Comparison of ENCODE assay signal across 26 cellular contexts in genomic region chr4:174663254-174663653, GRCh38.
A peak's percentile ranks its signal among the peaks of the same experiment; 100 is the strongest.
DNase-seq lines count a peak whose midpoint lies in the region; ATAC-seq, FAIRE-seq and TF ChIP-seq lines count a peak whose summit lies in the region.
"Had no signal": no experiment of that assay in that cellular context is flagged by ENCODE, and none has a peak within 500 bp of the region (broad histone marks: within the 10 kb centered on the region; RNA-seq: fewer than 3 reads in every experiment).

No MANE protein-coding gene starts in this region.

- H3K4me3 ChIP-seq in K562 (no peak overlapping the region), fibroblast of the aortic adventitia (ENCODE audit: low read depth, low read length) (no peak overlapping the region)
- H3K4me3 ChIP-seq: esophagus muscularis mucosa, left lung, ovary, right atrium auricular region, stomach had no signal

- peaks cover 0 to 14% of the 10 kb centered on the region in 2 experiments; a peak in 2 of 5 replicates for H3K4me1 ChIP-seq in K562 (replicated peaks in 1 of 2; ENCODE audit: control insufficient read depth in 2 of 2, insufficient read depth in 2 of 2, low read length in 2 of 2)
- H3K4me1 ChIP-seq: esophagus muscularis mucosa, left lung, right atrium auricular region, stomach had no signal

- intact Hi-C loops in K562 (cut with micrococcal nuclease) = no loop called here

- H3K27me3 ChIP-seq in K562 (ENCODE audit: control insufficient read depth in 2 of 2, insufficient read depth in 2 of 2, low read length in 2 of 2) = no peaks in the 10 kb centered on the region
- H3K27me3 ChIP-seq: esophagus muscularis mucosa, left lung, ovary, right atrium auricular region, stomach had no signal

- no peak for FAIRE-seq in K562 (lab: Jason Lieb, UNC)
- FAIRE-seq: GM18507 had no signal

- TF ChIP-seq RAD21 in K562 (CRISPR knock-in tag; conservative IDR thresholded peaks at IDR 0.05 in 1 of 2, IDR thresholded peaks at IDR 0.05 in 1 of 2) = no peak

- TF ChIP-seq CTCF in K562 (IDR thresholded peaks at IDR 0.05 in 2 of 3, conservative IDR thresholded peaks at IDR 0.05 in 1 of 3; ENCODE audit: insufficient read depth in 2 of 3, low read depth in 1 of 3, low read length in 3 of 3) (no peak), fibroblast of the aortic adventitia (IDR thresholded peaks at IDR 0.05; ENCODE audit: insufficient read depth, low read length) (no peak)

- no peaks in the 10 kb centered on the region for H3K79me2 ChIP-seq in K562 (ENCODE audit: control insufficient read depth, insufficient read depth, low read length)

- H3K9me3 ChIP-seq in K562 (replicated peaks; ENCODE audit: control insufficient read depth, insufficient read depth, low read depth, low read length) = no peaks in the 10 kb centered on the region
- H3K9me3 ChIP-seq: esophagus muscularis mucosa, left lung, ovary, right atrium auricular region, stomach had no signal

- CTCF ChIA-PET in K562 (lab: Yijun Ruan, JAX; ENCODE audit: low intra/inter-chr PET ratio) = no interaction called here

- H3K36me3 ChIP-seq in K562 (ENCODE audit: control insufficient read depth, insufficient read depth, low read length) = no peaks in the 10 kb centered on the region; the same call in 2 of the 3 replicates
- H3K36me3 ChIP-seq: esophagus muscularis mucosa, left lung, ovary, right atrium auricular region, stomach had no signal

- peak overlapping the region; percentile 63 for H2AFZ ChIP-seq in K562 (ENCODE audit: low read depth, low read length)

- H3K27ac ChIP-seq in K562 (ENCODE audit: extremely low read depth, low read depth, low read length) (no peak overlapping the region), substantia nigra (ENCODE audit: low read depth, low read length, poor library complexity, severe bottlenecking) (no peak overlapping the region)
- H3K27ac ChIP-seq: esophagus muscularis mucosa, left lung, ovary, right atrium auricular region, stomach had no signal

- H3K4me3 Mint-ChIP-seq in activated naive CD8-positive, alpha-beta T cell treated with anti-CD3 and anti-CD28 coated beads, Interleukin-2, amount 50 U/mL, for 24 hours = no peak overlapping the region
- H3K4me3 Mint-ChIP-seq: activated T-cell treated with anti-CD3 and anti-CD28 coated beads, Interleukin-2, amount 50 U/mL, for 24 hours; CD14-positive monocyte; immature natural killer cell; natural killer cell; type B pancreatic cell had no signal

- H3K27ac Mint-ChIP-seq in activated naive CD8-positive, alpha-beta T cell treated with anti-CD3 and anti-CD28 coated beads, Interleukin-2, amount 50 U/mL, for 24 hours = no peak overlapping the region
- H3K27ac Mint-ChIP-seq: activated T-cell treated with anti-CD3 and anti-CD28 coated beads, Interleukin-2, amount 50 U/mL, for 24 hours; CD14-positive monocyte; immature natural killer cell; natural killer cell; type B pancreatic cell had no signal

- DNase-seq in AG08395 (ENCODE audit: low spot score) (peak; percentile 24), HT1080 (ENCODE audit: low read depth) (peak; percentile 20), K562 (ENCODE audit: extremely low read depth in 1 of 4, low spot score in 3 of 4) (no peak), fibroblast of the aortic adventitia (ENCODE audit: low read depth) (peak; percentile 20), substantia nigra (lab: John Stamatoyannopoulos, UW) (no peak)
- no peak for DNase-seq in activated naive CD8-positive, alpha-beta T cell treated with anti-CD3 and anti-CD28 coated beads, Interleukin-2, amount 50 U/mL, for 24 hours
- DNase-seq: activated T-cell treated with anti-CD3 and anti-CD28 coated beads, Interleukin-2, amount 50 U/mL, for 24 hours; amygdala; immature natural killer cell; Karpas-422; left lung; midbrain; natural killer cell; NCI-H1048; NCI-H187 treated with DMSO at 0.1 percent for 48 hours; NCI-H69; ovary; stomach had no signal

- ATAC-seq in K562 (no peak), GM18861 (IDR thresholded peaks at IDR 0.05; ENCODE audit: unreplicated experiment) (no peak), GM18909 (IDR thresholded peaks at IDR 0.05; ENCODE audit: poor library complexity, unreplicated experiment) (no peak)
- ATAC-seq in activated naive CD8-positive, alpha-beta T cell treated with anti-CD3 and anti-CD28 coated beads, Interleukin-2, amount 50 U/mL, for 24 hours = no peak
- ATAC-seq: left lung, natural killer cell, Right ventricle myocardium inferior had no signal

- no peak for TF ChIP-seq EP300 in K562 (IDR thresholded peaks at IDR 0.05; ENCODE audit: low read length)

- H3K36me3 Mint-ChIP-seq in activated naive CD8-positive, alpha-beta T cell treated with anti-CD3 and anti-CD28 coated beads, Interleukin-2, amount 50 U/mL, for 24 hours (ENCODE audit: low read depth) = no peaks in the 10 kb centered on the region
- H3K36me3 Mint-ChIP-seq: CD14-positive monocyte, immature natural killer cell, natural killer cell, type B pancreatic cell had no signal

- H3K9me3 Mint-ChIP-seq in activated naive CD8-positive, alpha-beta T cell treated with anti-CD3 and anti-CD28 coated beads, Interleukin-2, amount 50 U/mL, for 24 hours = no peaks in the 10 kb centered on the region
- H3K9me3 Mint-ChIP-seq: activated T-cell treated with anti-CD3 and anti-CD28 coated beads, Interleukin-2, amount 50 U/mL, for 24 hours; natural killer cell; type B pancreatic cell had no signal

- 48% methylated on average over 3 of the region's 3 CpGs for WGBS in K562 (ENCODE audit: insufficient coverage, low coverage, missing lambda C conversion rate)

- POLR2A ChIA-PET in K562 (lab: Yijun Ruan, JAX) = no interaction called here

- in situ Hi-C loops in K562 (cut with MboI) = no loop called here

- no peaks in the 10 kb centered on the region for H3K27me3 Mint-ChIP-seq in activated naive CD8-positive, alpha-beta T cell treated with anti-CD3 and anti-CD28 coated beads, Interleukin-2, amount 50 U/mL, for 24 hours
- H3K27me3 Mint-ChIP-seq: activated T-cell treated with anti-CD3 and anti-CD28 coated beads, Interleukin-2, amount 50 U/mL, for 24 hours; type B pancreatic cell had no signal

- H3K4me2 ChIP-seq in K562 (ENCODE audit: insufficient read depth, low read length) = no peak overlapping the region

- no peak overlapping the region for H3K9ac ChIP-seq in K562 (ENCODE audit: insufficient read depth in 1 of 2, low read depth in 2 of 2, low read length in 2 of 2)

- no peaks in the 10 kb centered on the region for H3K9me1 ChIP-seq in K562 (ENCODE audit: control insufficient read depth, insufficient read depth, low read length)

- BruUV-seq in K562 (replicated peaks; lab: Mats Ljungman, UMichigan) = no TSS peak

- no peaks in the 10 kb centered on the region for H4K20me1 ChIP-seq in K562 (replicated peaks; ENCODE audit: control insufficient read depth, insufficient read depth, low read length)

- TF ChIP-seq POLR2A in K562 (conservative IDR thresholded peaks at IDR 0.05) = no peak

- no peaks in the 10 kb centered on the region for H3K4me1 Mint-ChIP-seq in activated naive CD8-positive, alpha-beta T cell treated with anti-CD3 and anti-CD28 coated beads, Interleukin-2, amount 50 U/mL, for 24 hours
- H3K4me1 Mint-ChIP-seq: CD14-positive monocyte, immature natural killer cell, natural killer cell had no signal

TF ChIP-seq in K562, 482 proteins besides CTCF, POLR2A, EP300 and RAD21:
- TF ChIP-seq SRSF1 (IDR thresholded peaks at IDR 0.05; ENCODE audit: low read depth, low read length) = no peak
- no peak for TF ChIP-seq ARID3B (CRISPR knock-in tag; IDR thresholded peaks at IDR 0.05; ENCODE audit: borderline replicate concordance)

Comparison
In these comparisons a context has a peak if more than half of its experiments do, and no peak if none do; other contexts are left out.
1. DNase-seq: peak in AG08395 (single experiment), HT1080 (single experiment) and fibroblast of the aortic adventitia (single experiment); none in K562 (0 of 4), substantia nigra (0 of 49) and activated naive CD8-positive, alpha-beta T cell treated with anti-CD3 and anti-CD28 coated beads, Interleukin-2, amount 50 U/mL, for 24 hours (single experiment).